In genomic region chr21:44444286-44444931, GRCh38 we compare ENCODE assay signal across 12 cellular contexts. TPM values are rescaled to one million over a fixed set of nuclear protein-coding genes. Genes with fewer than 3 reads are reported as not detected.
DNase-seq lines count a peak whose midpoint lies in the region; ATAC-seq and TF ChIP-seq lines count a peak whose summit lies in the region.
"Had no signal": no experiment of that assay in that cellular context is flagged by ENCODE, and none has a peak within 500 bp of the region (broad histone marks: within the 10 kb centered on the region; RNA-seq: fewer than 3 reads in every experiment).

No MANE protein-coding gene starts in this region.

- no peak overlapping the region for H3K4me3 ChIP-seq in KMS-11 (IDR thresholded peaks at IDR 0.05; ENCODE audit: insufficient read depth, low read depth, low read length)
- H3K4me3 ChIP-seq in psoas muscle, result no peak overlapping the region
- H3K4me3 ChIP-seq: ovary, transverse colon had no signal

- no peaks in the 10 kb centered on the region for H3K4me1 Mint-ChIP-seq in activated CD8-positive, alpha-beta T cell treated with anti-CD3 and anti-CD28 coated beads for 36 hours (ENCODE audit: low read depth)
- H3K4me1 Mint-ChIP-seq in activated CD8-positive, alpha-beta T cell treated with anti-CD3 and anti-CD28 coated beads, Interleukin-2, amount 10 ng/mL, durations not matched to agents 7 days and 5 days (ENCODE audit: low read depth), result no peaks in the 10 kb centered on the region
- no peaks in the 10 kb centered on the region for H3K4me1 Mint-ChIP-seq in endothelial cell (ENCODE audit: unreplicated experiment)
- H3K4me1 Mint-ChIP-seq: T-cell had no signal

- no peaks in the 10 kb centered on the region for H3K9me3 ChIP-seq in psoas muscle
- H3K9me3 ChIP-seq: ovary, transverse colon had no signal

- H4K20me1 ChIP-seq in KMS-11 (ENCODE audit: insufficient read depth), result no peaks in the 10 kb centered on the region

- H3K4me1 ChIP-seq in KMS-11 (ENCODE audit: low read depth, poor library complexity, severe bottlenecking) (no peaks in the 10 kb centered on the region), psoas muscle (no peaks in the 10 kb centered on the region)
- H3K4me1 ChIP-seq: transverse colon had no signal

- no peak overlapping the region for H3K27ac Mint-ChIP-seq in activated CD8-positive, alpha-beta T cell treated with anti-CD3 and anti-CD28 coated beads for 36 hours
- no peak overlapping the region for H3K27ac Mint-ChIP-seq in activated CD8-positive, alpha-beta T cell treated with anti-CD3 and anti-CD28 coated beads, Interleukin-2, amount 10 ng/mL, durations not matched to agents 7 days and 5 days
- H3K27ac Mint-ChIP-seq in endothelial cell (ENCODE audit: unreplicated experiment), result no peak overlapping the region
- H3K27ac Mint-ChIP-seq: T-cell had no signal

- H3K79me2 ChIP-seq in KMS-11 (ENCODE audit: insufficient read depth, low read depth), result no peaks in the 10 kb centered on the region

- H3K36me3 ChIP-seq in KMS-11 (ENCODE audit: insufficient read depth) (no peaks in the 10 kb centered on the region), psoas muscle (ENCODE audit: insufficient read depth in 1 of 2, low read depth in 1 of 2) (no peaks in the 10 kb centered on the region)
- H3K36me3 ChIP-seq: ovary, transverse colon had no signal

- H3K27me3 Mint-ChIP-seq in activated CD8-positive, alpha-beta T cell treated with anti-CD3 and anti-CD28 coated beads for 36 hours, result peaks cover 10% of the 10 kb centered on the region
- peaks cover 7% of the 10 kb centered on the region for H3K27me3 Mint-ChIP-seq in activated CD8-positive, alpha-beta T cell treated with anti-CD3 and anti-CD28 coated beads, Interleukin-2, amount 10 ng/mL, durations not matched to agents 7 days and 5 days (ENCODE audit: low read depth)
- peaks cover 1% of the 10 kb centered on the region for H3K27me3 Mint-ChIP-seq in endothelial cell (ENCODE audit: unreplicated experiment)

- TF ChIP-seq CTCF in activated CD8-positive, alpha-beta T cell treated with anti-CD3 and anti-CD28 coated beads for 36 hours (IDR thresholded peaks at IDR 0.05), result no peak
- TF ChIP-seq CTCF in KMS-11 (conservative IDR thresholded peaks at IDR 0.05; ENCODE audit: low read depth, low read length) (peak; percentile 35; the same call in 1 of the 2 replicates), endothelial cell (IDR thresholded peaks at IDR 0.05; ENCODE audit: unreplicated experiment) (peak; percentile 37), psoas muscle (IDR thresholded peaks at IDR 0.05) (no peak)

- intact Hi-C loops in activated CD8-positive, alpha-beta T cell treated with anti-CD3 and anti-CD28 coated beads for 36 hours (cut with micrococcal nuclease), result no loop called here
- intact Hi-C loops in psoas muscle (cut with DNase I), result no loop called here

- 72 to 75% (median 75%) methylated on average over 21 of the region's 21 CpGs for WGBS in psoas muscle, 3 donors

- H3K4me3 Mint-ChIP-seq in activated CD8-positive, alpha-beta T cell treated with anti-CD3 and anti-CD28 coated beads for 36 hours, result no peak overlapping the region
- no peak overlapping the region for H3K4me3 Mint-ChIP-seq in activated CD8-positive, alpha-beta T cell treated with anti-CD3 and anti-CD28 coated beads, Interleukin-2, amount 10 ng/mL, durations not matched to agents 7 days and 5 days
- H3K4me3 Mint-ChIP-seq in endothelial cell (ENCODE audit: unreplicated experiment), result no peak overlapping the region
- H3K4me3 Mint-ChIP-seq: T-cell had no signal

- H3K36me3 Mint-ChIP-seq in activated CD8-positive, alpha-beta T cell treated with anti-CD3 and anti-CD28 coated beads for 36 hours (ENCODE audit: low read depth), result no peaks in the 10 kb centered on the region
- H3K36me3 Mint-ChIP-seq in activated CD8-positive, alpha-beta T cell treated with anti-CD3 and anti-CD28 coated beads, Interleukin-2, amount 10 ng/mL, durations not matched to agents 7 days and 5 days (ENCODE audit: low read depth), result no peaks in the 10 kb centered on the region
- no peaks in the 10 kb centered on the region for H3K36me3 Mint-ChIP-seq in endothelial cell (ENCODE audit: low read depth, unreplicated experiment)
- H3K36me3 Mint-ChIP-seq: T-cell had no signal

- no peak overlapping the region for H3K4me2 ChIP-seq in KMS-11

- peak; percentile 68 for ATAC-seq in activated CD8-positive, alpha-beta T cell treated with anti-CD3 and anti-CD28 coated beads for 36 hours
- no peak for ATAC-seq in activated CD8-positive, alpha-beta T cell treated with anti-CD3 and anti-CD28 coated beads, Interleukin-2, amount 10 ng/mL, durations not matched to agents 7 days and 5 days
- ATAC-seq in psoas muscle, result no peak
- ATAC-seq in GM21526 (IDR thresholded peaks at IDR 0.05; ENCODE audit: low FRiP score, unreplicated experiment), result no peak
- no peak for ATAC-seq in HG03432 (IDR thresholded peaks at IDR 0.05; ENCODE audit: unreplicated experiment)
- ATAC-seq: T-cell had no signal

- POLR2A ChIA-PET in activated CD8-positive, alpha-beta T cell treated with anti-CD3 and anti-CD28 coated beads for 36 hours (lab: Charles Lee), result no interaction called here
- POLR2A ChIA-PET in activated CD8-positive, alpha-beta T cell treated with anti-CD3 and anti-CD28 coated beads, Interleukin-2, amount 10 ng/mL, durations not matched to agents 7 days and 5 days (lab: Charles Lee), result no interaction called here

- H3K27ac ChIP-seq in KMS-11, result no peak overlapping the region
- H3K27ac ChIP-seq in psoas muscle, result no peak overlapping the region
- H3K27ac ChIP-seq: ovary, transverse colon had no signal

- no peak overlapping the region for H3K9ac ChIP-seq in KMS-11

- DNase-seq in activated CD8-positive, alpha-beta T cell treated with anti-CD3 and anti-CD28 coated beads for 36 hours, result peak; percentile 17
- no peak for DNase-seq in activated CD8-positive, alpha-beta T cell treated with anti-CD3 and anti-CD28 coated beads, Interleukin-2, amount 10 ng/mL, durations not matched to agents 7 days and 5 days
- peak; percentile 54 for DNase-seq in endothelial cell (ENCODE audit: low spot score)
- DNase-seq in psoas muscle, result peak; percentile 9 to 33
- no peak for DNase-seq in GDM1 (lab: John Stamatoyannopoulos, UW)
- DNase-seq: NCI-H510A treated with DMSO at 0.1 percent for 48 hours, transverse colon had no signal

- no peak overlapping the region for H2AFZ ChIP-seq in KMS-11 (ENCODE audit: low read depth)

- no peaks in the 10 kb centered on the region for H3K9me3 Mint-ChIP-seq in activated CD8-positive, alpha-beta T cell treated with anti-CD3 and anti-CD28 coated beads for 36 hours
- no peaks in the 10 kb centered on the region for H3K9me3 Mint-ChIP-seq in activated CD8-positive, alpha-beta T cell treated with anti-CD3 and anti-CD28 coated beads, Interleukin-2, amount 10 ng/mL, durations not matched to agents 7 days and 5 days (ENCODE audit: insufficient read depth)
- no peaks in the 10 kb centered on the region for H3K9me3 Mint-ChIP-seq in endothelial cell (ENCODE audit: unreplicated experiment)
- H3K9me3 Mint-ChIP-seq: T-cell had no signal

- H3K27me3 ChIP-seq in KMS-11 (ENCODE audit: insufficient read depth, low read depth), result peaks cover 77% of the 10 kb centered on the region
- peaks cover 0 to 52% (median 6%) of the 10 kb centered on the region in 3 donors for H3K27me3 ChIP-seq in psoas muscle (ENCODE audit: insufficient read depth in 3 of 3, low read length in 2 of 3)
- H3K27me3 ChIP-seq: ovary had no signal

- CTCF ChIA-PET in activated CD8-positive, alpha-beta T cell treated with anti-CD3 and anti-CD28 coated beads for 36 hours (lab: Charles Lee), result no interaction called here
- CTCF ChIA-PET in activated CD8-positive, alpha-beta T cell treated with anti-CD3 and anti-CD28 coated beads, Interleukin-2, amount 10 ng/mL, durations not matched to agents 7 days and 5 days (lab: Charles Lee), result interaction anchor here (1.0 kb wide), 1 partner anchor 349 kb away, joined by 4 read pairs; no protein-coding TSS in a partner anchor

RNA-seq across cellular contexts. Expression of gene LRRC3, which starts 10.9 kb away (rescaled TPM):
- total RNA-seq in activated CD8-positive, alpha-beta T cell treated with anti-CD3 and anti-CD28 coated beads for 36 hours, result 1 to 10 TPM; 1.8 to 1.9 TPM
- 1 to 10 TPM; 3.2 to 3.4 TPM for total RNA-seq in activated CD8-positive, alpha-beta T cell treated with anti-CD3 and anti-CD28 coated beads, Interleukin-2, amount 10 ng/mL, durations not matched to agents 7 days and 5 days
- total RNA-seq in endothelial cell (ENCODE audit: unreplicated experiment), result 9.1 TPM
- total RNA-seq in psoas muscle, result 1 to 10 TPM in 1 of 4 donors, under 1 TPM in 3; 0.13 to 1.1 (median 0.23) TPM
- polyA plus RNA-seq in psoas muscle, result under 1 TPM; 0.08 to 0.29 (median 0.08) TPM

Comparison
In these comparisons a context has a peak if more than half of its experiments do, and no peak if none do; other contexts are left out.
1. DNase-seq: peak in activated CD8-positive, alpha-beta T cell treated with anti-CD3 and anti-CD28 coated beads for 36 hours (single experiment), endothelial cell (single experiment) and psoas muscle (2 of 2); none in activated CD8-positive, alpha-beta T cell treated with anti-CD3 and anti-CD28 coated beads, Interleukin-2, amount 10 ng/mL, durations not matched to agents 7 days and 5 days (single experiment) and GDM1 (single experiment).
2. CTCF ChIP-seq: peak in KMS-11 (single experiment) and endothelial cell (single experiment); none in activated CD8-positive, alpha-beta T cell treated with anti-CD3 and anti-CD28 coated beads for 36 hours (single experiment) and psoas muscle (single experiment).